21 cellular contexts compared by ENCODE assay signal in the genomic region with DNA sequence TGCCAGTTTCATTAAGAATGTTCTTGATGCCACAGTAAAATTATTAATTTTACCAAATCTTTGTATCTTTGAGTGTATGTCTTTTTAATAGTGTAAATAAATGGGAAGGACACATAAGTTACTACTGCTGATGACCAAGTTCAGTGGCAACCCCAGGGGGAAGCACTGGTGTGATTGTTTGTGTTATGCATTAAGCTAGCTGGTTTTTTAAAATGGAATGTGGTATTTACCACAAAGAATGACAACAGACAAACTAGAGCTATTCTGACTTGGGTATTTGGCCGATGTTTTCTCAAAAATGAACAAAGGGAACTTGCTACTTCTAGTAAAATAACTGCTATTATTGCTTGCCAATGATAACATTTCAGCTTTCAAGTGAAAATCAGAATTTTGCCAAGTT. TPM values are rescaled to one million over a fixed set of nuclear protein-coding genes. Genes with fewer than 3 reads are reported as not detected.
"Had no signal": no experiment of that assay in that cellular context is flagged by ENCODE, and none has a peak within 500 bp of the region (broad histone marks: within the 10 kb centered on the region; RNA-seq: fewer than 3 reads in every experiment).

No MANE protein-coding gene starts in this region.

- H3K36me3 Mint-ChIP-seq: activated CD4-positive, alpha-beta memory T cell treated with anti-CD3 and anti-CD28 coated beads for 36 hours; activated naive CD8-positive, alpha-beta T cell treated with anti-CD3 and anti-CD28 coated beads, Interleukin-2, amount 10 ng/mL, durations not matched to agents 7 days and 5 days; stimulated activated naive B cell treated with anti-CD40 and anti-IgM and Interleukin-4, amounts not matched to agents 10 μg/mL and 1 μg/mL and 100 μg/mL, for 72 hours had no signal

- H3K4me3 ChIP-seq: breast epithelium, lower lobe of right lung, thyroid gland had no signal

- H3K9me3 Mint-ChIP-seq: activated B cell treated with CpG ODN at 0.5 μM for 24 hours; activated CD4-positive, alpha-beta memory T cell treated with anti-CD3 and anti-CD28 coated beads for 36 hours; activated naive CD8-positive, alpha-beta T cell treated with anti-CD3 and anti-CD28 coated beads, Interleukin-2, amount 10 ng/mL, durations not matched to agents 7 days and 5 days; activated T-helper 17 cell treated with anti-CD3 and anti-CD28 coated beads, Interleukin-2, amount 50 U/mL, for 72 hours; effector memory CD8-positive, alpha-beta T cell; nephron; stimulated activated naive B cell treated with anti-CD40 and anti-IgM and Interleukin-4, amounts not matched to agents 10 μg/mL and 1 μg/mL and 100 μg/mL, for 72 hours; T-helper 2 cell treated with Interferon-gamma antibody and Interleukin-4, amounts not matched to agents 5 μg/mL and 100 μg/mL, for 36 hours had no signal

- H3K27me3 ChIP-seq: thyroid gland had no signal

- DNase-seq: activated B cell treated with CpG ODN at 0.5 μM for 24 hours; activated CD4-positive, alpha-beta memory T cell treated with anti-CD3 and anti-CD28 coated beads for 36 hours; activated CD4-positive, alpha-beta T cell treated with anti-CD3 and anti-CD28 coated beads for 4 hours; activated naive CD4-positive, alpha-beta T cell treated with Interleukin-2 at 50 U/mL for 16 hours; activated naive CD8-positive, alpha-beta T cell treated with anti-CD3 and anti-CD28 coated beads, Interleukin-2, amount 10 ng/mL, durations not matched to agents 7 days and 5 days; activated T-cell treated with anti-CD3 and anti-CD28 coated beads, Interleukin-2, amount 50 U/mL, for 1 hour; effector memory CD8-positive, alpha-beta T cell; foreskin melanocyte; glutamatergic neuron; hippocampal formation; islet precursor cell; left colon; lower lobe of right lung; posterior cingulate gyrus; stimulated activated naive B cell treated with anti-CD40 and anti-IgM and Interleukin-4, amounts not matched to agents 10 μg/mL and 1 μg/mL and 100 μg/mL, for 72 hours; thyroid gland had no signal

- H3K27ac Mint-ChIP-seq: activated B cell treated with CpG ODN at 0.5 μM for 24 hours; activated CD4-positive, alpha-beta memory T cell treated with anti-CD3 and anti-CD28 coated beads for 36 hours; activated naive CD8-positive, alpha-beta T cell treated with anti-CD3 and anti-CD28 coated beads, Interleukin-2, amount 10 ng/mL, durations not matched to agents 7 days and 5 days; activated T-helper 17 cell treated with anti-CD3 and anti-CD28 coated beads, Interleukin-2, amount 50 U/mL, for 72 hours; effector memory CD8-positive, alpha-beta T cell; nephron; stimulated activated naive B cell treated with anti-CD40 and anti-IgM and Interleukin-4, amounts not matched to agents 10 μg/mL and 1 μg/mL and 100 μg/mL, for 72 hours; T-helper 2 cell treated with Interferon-gamma antibody and Interleukin-4, amounts not matched to agents 5 μg/mL and 100 μg/mL, for 36 hours had no signal

- H3K36me3 ChIP-seq: breast epithelium, lower lobe of right lung, thyroid gland had no signal

- ATAC-seq: activated T-helper 17 cell treated with anti-CD3 and anti-CD28 coated beads, Interleukin-2, amount 50 U/mL, for 72 hours; effector memory CD8-positive, alpha-beta T cell; left colon; lower lobe of right lung; stimulated activated naive B cell treated with anti-CD40 and anti-IgM and Interleukin-4, amounts not matched to agents 10 μg/mL and 1 μg/mL and 100 μg/mL, for 72 hours had no signal

- H3K4me3 Mint-ChIP-seq: activated B cell treated with CpG ODN at 0.5 μM for 24 hours; activated CD4-positive, alpha-beta memory T cell treated with anti-CD3 and anti-CD28 coated beads for 36 hours; activated naive CD8-positive, alpha-beta T cell treated with anti-CD3 and anti-CD28 coated beads, Interleukin-2, amount 10 ng/mL, durations not matched to agents 7 days and 5 days; activated T-helper 17 cell treated with anti-CD3 and anti-CD28 coated beads, Interleukin-2, amount 50 U/mL, for 72 hours; effector memory CD8-positive, alpha-beta T cell; stimulated activated naive B cell treated with anti-CD40 and anti-IgM and Interleukin-4, amounts not matched to agents 10 μg/mL and 1 μg/mL and 100 μg/mL, for 72 hours; T-helper 2 cell treated with Interferon-gamma antibody and Interleukin-4, amounts not matched to agents 5 μg/mL and 100 μg/mL, for 36 hours had no signal

- H3K27ac ChIP-seq: breast epithelium, lower lobe of right lung had no signal

- H3K9me3 ChIP-seq: breast epithelium, lower lobe of right lung, thyroid gland had no signal

RNA-seq across cellular contexts. Expression of a gene that starts 2.9 kb away (rescaled TPM):
- total RNA-seq: activated B cell treated with CpG ODN at 0.5 μM for 24 hours; activated CD4-positive, alpha-beta memory T cell treated with anti-CD3 and anti-CD28 coated beads for 36 hours; activated naive CD8-positive, alpha-beta T cell treated with anti-CD3 and anti-CD28 coated beads, Interleukin-2, amount 10 ng/mL, durations not matched to agents 7 days and 5 days; activated T-helper 17 cell treated with anti-CD3 and anti-CD28 coated beads, Interleukin-2, amount 50 U/mL, for 72 hours; dermis microvascular lymphatic vessel endothelial cell had no signal
